In the genomic region with DNA sequence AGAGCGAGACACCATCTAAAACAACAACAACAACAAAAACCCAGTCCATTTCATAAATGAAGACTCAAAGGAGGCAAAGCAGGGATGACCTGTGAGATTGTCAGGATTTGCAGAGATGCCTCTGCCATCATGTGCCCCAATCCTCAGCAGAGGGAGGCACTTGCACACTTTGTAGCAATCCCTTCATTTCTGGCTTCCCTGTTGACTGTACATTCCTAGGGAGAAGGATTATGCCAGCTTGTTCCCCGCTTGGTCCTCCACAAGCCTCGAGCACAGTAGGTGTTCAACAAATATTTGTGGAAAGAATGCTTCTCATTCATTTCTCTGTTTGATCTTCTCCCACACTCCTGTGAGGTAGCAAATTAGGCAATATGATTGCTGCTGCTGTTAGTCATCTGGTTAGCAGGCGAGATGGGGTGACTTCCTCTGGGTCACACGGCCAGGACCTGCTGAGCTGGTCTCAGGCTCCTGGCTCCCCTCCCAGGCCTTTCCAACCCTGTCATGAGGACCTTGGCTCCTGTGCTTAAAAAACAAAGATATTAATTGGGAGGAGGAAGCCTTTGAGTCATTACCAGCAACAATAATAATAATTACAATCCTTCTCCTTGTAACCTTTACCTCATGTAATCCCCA, we compare ENCODE assay signal across 8 cellular contexts. TPM values are rescaled to one million over a fixed set of nuclear protein-coding genes. Genes with fewer than 3 reads are reported as not detected.
DNase-seq lines count a peak whose midpoint lies in the region; ATAC-seq lines count a peak whose summit lies in the region.

No MANE protein-coding gene starts in this region.

- H3K36me3 Mint-ChIP-seq in activated CD4-positive, alpha-beta memory T cell treated with anti-CD3 and anti-CD28 coated beads, Interleukin-2, amount 10 ng/mL, durations not matched to agents 7 days and 5 days (ENCODE audit: low read depth), result no peaks in the 10 kb centered on the region

- peak overlapping the region; percentile 45 for H3K27ac Mint-ChIP-seq in activated CD4-positive, alpha-beta memory T cell treated with anti-CD3 and anti-CD28 coated beads, Interleukin-2, amount 10 ng/mL, durations not matched to agents 7 days and 5 days

- ATAC-seq in right cardiac atrium (peak; percentile 30 to 81), GM21825 (IDR thresholded peaks at IDR 0.05; ENCODE audit: unreplicated experiment) (no peak), GM18909 (IDR thresholded peaks at IDR 0.05; ENCODE audit: poor library complexity, unreplicated experiment) (no peak)

- no peak overlapping the region for H3K4me3 Mint-ChIP-seq in activated CD4-positive, alpha-beta memory T cell treated with anti-CD3 and anti-CD28 coated beads, Interleukin-2, amount 10 ng/mL, durations not matched to agents 7 days and 5 days

- no peaks in the 10 kb centered on the region for H3K4me1 ChIP-seq in right cardiac atrium (ENCODE audit: control insufficient read depth, insufficient read depth, low read length)

- no peak overlapping the region for H3K27ac ChIP-seq in right cardiac atrium (ENCODE audit: low read length)

- peak; percentile 39 for DNase-seq in 8988T
- DNase-seq in H7, result peak; percentile 22
- DNase-seq in activated CD4-positive, alpha-beta memory T cell treated with anti-CD3 and anti-CD28 coated beads, Interleukin-2, amount 10 ng/mL, durations not matched to agents 7 days and 5 days, result peak; percentile 46
- DNase-seq in right cardiac atrium, result peak; percentile 63 to 78 (median 70)
- DNase-seq in stromal cell of bone marrow (ENCODE audit: low read depth), result peak; percentile 91
- no peak for DNase-seq in retina

- H3K36me3 ChIP-seq in H7 (replicated peaks; ENCODE audit: control insufficient read depth, insufficient read depth, low read length), result no peaks in the 10 kb centered on the region

- POLR2A ChIA-PET in activated CD4-positive, alpha-beta memory T cell treated with anti-CD3 and anti-CD28 coated beads, Interleukin-2, amount 10 ng/mL, durations not matched to agents 7 days and 5 days (lab: Charles Lee), result interaction anchor here (1.5 kb wide), 1 partner anchor 9 kb away, joined by 5 read pairs; no protein-coding TSS in a partner anchor

- intact Hi-C loops in right cardiac atrium (cut with DNase I), result no loop called here

- peaks cover 48% of the 10 kb centered on the region for H3K4me1 Mint-ChIP-seq in activated CD4-positive, alpha-beta memory T cell treated with anti-CD3 and anti-CD28 coated beads, Interleukin-2, amount 10 ng/mL, durations not matched to agents 7 days and 5 days

- CTCF ChIA-PET in activated CD4-positive, alpha-beta memory T cell treated with anti-CD3 and anti-CD28 coated beads, Interleukin-2, amount 10 ng/mL, durations not matched to agents 7 days and 5 days (lab: Charles Lee), result interaction anchor here (0.6 kb wide), 1 partner anchor 220 kb away, joined by 4 read pairs; no protein-coding TSS in a partner anchor

- H3K9me3 Mint-ChIP-seq in activated CD4-positive, alpha-beta memory T cell treated with anti-CD3 and anti-CD28 coated beads, Interleukin-2, amount 10 ng/mL, durations not matched to agents 7 days and 5 days, result no peaks in the 10 kb centered on the region

- H3K4me3 ChIP-seq in H7 (ENCODE audit: insufficient read depth, low read depth, low read length) (no peak overlapping the region), right cardiac atrium (ENCODE audit: low read length) (no peak overlapping the region)

- WGBS in right cardiac atrium, result 52% methylated on average over 5 of the region's 5 CpGs

- no peaks in the 10 kb centered on the region for H3K27me3 Mint-ChIP-seq in activated CD4-positive, alpha-beta memory T cell treated with anti-CD3 and anti-CD28 coated beads, Interleukin-2, amount 10 ng/mL, durations not matched to agents 7 days and 5 days

- H3K9me3 ChIP-seq in right cardiac atrium (ENCODE audit: control insufficient read depth, low read length), result no peaks in the 10 kb centered on the region

- no peaks in the 10 kb centered on the region; the same call in 1 of the 2 replicates for H3K27me3 ChIP-seq in H7 (ENCODE audit: control insufficient read depth, insufficient read depth, low read length)
- no peaks in the 10 kb centered on the region for H3K27me3 ChIP-seq in right cardiac atrium (ENCODE audit: control insufficient read depth, insufficient read depth)

RNA-seq across cellular contexts. Expression of a gene that starts 34.1 kb away (rescaled TPM):
- 0.41 and 0.59 TPM in 2 replicates for total RNA-seq in H7 (2014; rRNA removed; shearing (Covaris generic))
- total RNA-seq in activated CD4-positive, alpha-beta memory T cell treated with anti-CD3 and anti-CD28 coated beads, Interleukin-2, amount 10 ng/mL, durations not matched to agents 7 days and 5 days, result 10 to 100 TPM; 94.6 to 94.8 TPM
- total RNA-seq in right cardiac atrium, result 1 to 10 TPM in 1 of 4 donors, under 1 TPM in 3; 0.09 to 3.7 (median 0.43) TPM
- polyA plus RNA-seq in right cardiac atrium, result 0.54 TPM

RNA-seq across cellular contexts. Expression of a gene that starts 54.2 kb away (rescaled TPM):
- total RNA-seq in H7 (2014; rRNA removed; shearing (Covaris generic)), result not detected in 2 replicates
- total RNA-seq in activated CD4-positive, alpha-beta memory T cell treated with anti-CD3 and anti-CD28 coated beads, Interleukin-2, amount 10 ng/mL, durations not matched to agents 7 days and 5 days, result 100 to 1,000 TPM; 103 to 107 TPM
- total RNA-seq in right cardiac atrium, result 1 to 10 TPM in 1 of 4 donors, under 1 TPM in 3; 0.17 to 1.5 (median 0.26) TPM
- polyA plus RNA-seq in right cardiac atrium, result 0.81 TPM

Comparison
In these comparisons a context has a peak if more than half of its experiments do, and no peak if none do; other contexts are left out.
1. ATAC-seq: peak in right cardiac atrium (2 of 2); none in GM21825 (single experiment) and GM18909 (single experiment).
2. RNA of a gene that starts 34.1 kb away (total RNA-seq): 94.6 to 94.8 TPM in activated CD4-positive, alpha-beta memory T cell treated with anti-CD3 and anti-CD28 coated beads, Interleukin-2, amount 10 ng/mL, durations not matched to agents 7 days and 5 days; 0.09 to 3.7 TPM in right cardiac atrium and 0.41 to 0.59 TPM in H7; every median in the first group is over 10 times any median in the second.
3. RNA of a gene that starts 54.2 kb away (total RNA-seq): 103 to 107 TPM in activated CD4-positive, alpha-beta memory T cell treated with anti-CD3 and anti-CD28 coated beads, Interleukin-2, amount 10 ng/mL, durations not matched to agents 7 days and 5 days; 0.17 to 1.5 TPM in right cardiac atrium and not detected in H7; every median in the first group is over 10 times any median in the second.